8 cellular contexts compared by ENCODE assay signal in genomic region chr14:22836301-22837058, GRCh38. TPM values are rescaled to one million over a fixed set of nuclear protein-coding genes. Genes with fewer than 3 reads are reported as not detected.
DNase-seq lines count a peak whose midpoint lies in the region; ATAC-seq and TF ChIP-seq lines count a peak whose summit lies in the region.

TSS of gene MMP14 (plus strand) at chr14:22836585. CDS start at chr14:22836818, 233 bp downstream.

- TF ChIP-seq POLR2A in gastrocnemius medialis (IDR thresholded peaks at IDR 0.05) = peak in 1 of 2 donors; percentile 63

- peak in 1 of 5 experiments; percentile 19 for TF ChIP-seq CTCF in gastrocnemius medialis (IDR thresholded peaks at IDR 0.05 in 4 of 5, conservative IDR thresholded peaks at IDR 0.05 in 1 of 5)

- H3K4me3 ChIP-seq in BLaER1 treated with 17β-estradiol and CSF1 and Interleukin-3, amounts not matched to agents 10 nM and 100 nM = peak within 1 kb of the TSS; percentile 53 to 97 (median 64)
- H3K4me3 ChIP-seq in iPS-18c (ENCODE audit: insufficient read depth, low read depth, low read length) (peak within 1 kb of the TSS; percentile 93), gastrocnemius medialis (peak within 1 kb of the TSS; percentile 71 to 78 (median 72))

- intact Hi-C loops in gastrocnemius medialis (cut with DNase I; ENCODE audit: low total_unique reads) = loop anchor here (5.0 kb wide), 1 partner anchor 81 kb away; the partner anchor contains the start of gene RBM23

- in situ Hi-C loops in gastrocnemius medialis (cut with MboI; ENCODE audit: low sequenced_read_pairs in 4 of 4) = no loop called here

- peaks cover 0 to 68% (median 60%) of the 10 kb centered on the region in 11 experiments; a peak in 19 of 22 replicates for H3K27me3 ChIP-seq in BLaER1 treated with 17β-estradiol and CSF1 and Interleukin-3, amounts not matched to agents 10 nM and 100 nM
- peaks cover 9 to 12% (median 9%) of the 10 kb centered on the region in 3 donors for H3K27me3 ChIP-seq in gastrocnemius medialis

- peaks cover 31 to 59% (median 42%) of the 10 kb centered on the region in 10 experiments for H3K4me1 ChIP-seq in BLaER1 treated with 17β-estradiol and CSF1 and Interleukin-3, amounts not matched to agents 10 nM and 100 nM
- peaks cover 0 to 11% of the 10 kb centered on the region in 2 donors for H3K4me1 ChIP-seq in gastrocnemius medialis

- DNase-seq in LHCN-M2 (ENCODE audit: low read depth) (peak; percentile 95), brain pericyte (ENCODE audit: low read depth, low spot score) (peak; percentile 77), gastrocnemius medialis (peak; percentile 67 to 74)
- DNase-seq in activated effector memory CD4-positive, alpha-beta T cell treated with anti-CD3 and anti-CD28 coated beads, Interleukin-2, amount 50 U/mL, for 16 hours = no peak
- no peak for DNase-seq in activated CD8-positive, alpha-beta memory T cell treated with anti-CD3 and anti-CD28 coated beads, Interleukin-2, amount 50 U/mL, for 48 hours

- peaks cover 0 to 38% (median 10%) of the 10 kb centered on the region in 11 experiments; a peak in 8 of 22 replicates for H4K20me1 ChIP-seq in BLaER1 treated with 17β-estradiol and CSF1 and Interleukin-3, amounts not matched to agents 10 nM and 100 nM

- H3K4me2 ChIP-seq in BLaER1 treated with 17β-estradiol and CSF1 and Interleukin-3, amounts not matched to agents 10 nM and 100 nM = peak within 1 kb of the TSS; percentile 75 to 98 (median 84)

- H3K9me3 ChIP-seq in BLaER1 treated with 17β-estradiol and CSF1 and Interleukin-3, amounts not matched to agents 10 nM and 100 nM (replicated peaks in 1 of 11) = no peaks in the 10 kb centered on the region
- H3K9me3 ChIP-seq in iPS-18c (ENCODE audit: control insufficient read depth, insufficient read depth, low read length) (no peaks in the 10 kb centered on the region), gastrocnemius medialis (no peaks in the 10 kb centered on the region)

- ATAC-seq in gastrocnemius medialis (peak; percentile 35 to 43), GM18907 (IDR thresholded peaks at IDR 0.05; ENCODE audit: unreplicated experiment) (no peak)

- H3K27ac ChIP-seq in BLaER1 treated with 17β-estradiol and CSF1 and Interleukin-3, amounts not matched to agents 10 nM and 100 nM = peak within 1 kb of the TSS; percentile 38 to 89 (median 66)
- peak within 1 kb of the TSS; percentile 75 to 84 (median 80) for H3K27ac ChIP-seq in gastrocnemius medialis

- H3K36me3 ChIP-seq in BLaER1 treated with 17β-estradiol and CSF1 and Interleukin-3, amounts not matched to agents 10 nM and 100 nM = peaks cover 27 to 66% (median 39%) of the 10 kb centered on the region in 11 experiments
- peaks cover 0 to 22% of the 10 kb centered on the region in 2 donors for H3K36me3 ChIP-seq in gastrocnemius medialis

- peak within 1 kb of the TSS; percentile 66 to 95 (median 75) for H3K9ac ChIP-seq in BLaER1 treated with 17β-estradiol and CSF1 and Interleukin-3, amounts not matched to agents 10 nM and 100 nM

RNA-seq across cellular contexts. Expression of gene MMP14, which starts in this region (rescaled TPM):
- 292 and 331 TPM in 2 replicates for total RNA-seq in LHCN-M2 (2014; rRNA removed)
- 172 TPM for polyA plus RNA-seq in LHCN-M2 (2012)
- 10 to 100 TPM; 14.9 to 29.7 (median 20.8) TPM for total RNA-seq in gastrocnemius medialis

Comparison
In these comparisons a context has a peak if more than half of its experiments do, and no peak if none do; other contexts are left out.
1. DNase-seq: peak in LHCN-M2 (single experiment), brain pericyte (single experiment) and gastrocnemius medialis (2 of 2); none in activated effector memory CD4-positive, alpha-beta T cell treated with anti-CD3 and anti-CD28 coated beads, Interleukin-2, amount 50 U/mL, for 16 hours (single experiment) and activated CD8-positive, alpha-beta memory T cell treated with anti-CD3 and anti-CD28 coated beads, Interleukin-2, amount 50 U/mL, for 48 hours (single experiment).
2. Peak in every context shown above with its lines, with median percentiles within 50 percentile points of each other: H3K4me3 ChIP-seq.